ENCODE assay signal across 8 cellular contexts in the genomic region with DNA sequence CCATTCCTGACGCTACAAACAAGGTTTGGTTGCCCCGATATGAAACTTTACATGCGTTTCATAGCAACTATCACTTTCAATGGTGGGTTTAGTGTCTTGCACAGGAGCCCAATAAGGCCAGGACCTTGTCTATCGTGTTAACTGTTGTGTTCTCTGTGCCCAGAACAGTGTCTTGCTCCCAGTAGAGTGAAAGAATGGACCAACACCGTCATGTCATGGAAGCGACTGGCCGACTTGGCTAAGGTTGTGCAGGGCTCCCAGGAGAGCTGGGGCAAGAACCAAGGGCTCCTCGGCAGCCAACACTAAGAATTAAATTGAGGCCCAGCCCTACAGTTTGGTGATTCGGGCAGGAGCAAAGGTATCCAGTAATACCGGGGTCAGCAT. TPM values are rescaled to one million over a fixed set of nuclear protein-coding genes. Genes with fewer than 3 reads are reported as not detected.
DNase-seq lines count a peak whose midpoint lies in the region; ATAC-seq lines count a peak whose summit lies in the region.

No MANE protein-coding gene starts in this region.

- no peak overlapping the region for H3K27ac ChIP-seq in ACC112 (ENCODE audit: low read depth, low read length)

- peaks cover 4 to 9% (median 6%) of the 10 kb centered on the region in 3 donors for H3K4me1 Mint-ChIP-seq in naive B cell

- H2AFZ ChIP-seq in ACC112 (ENCODE audit: low read length, unreplicated experiment), result peak overlapping the region; percentile 94

- ATAC-seq in naive B cell (ENCODE audit: low read depth in 2 of 2), result no peak

- no peaks in the 10 kb centered on the region for H3K79me2 ChIP-seq in ACC112 (ENCODE audit: control insufficient read depth, insufficient read depth, low read length, unreplicated experiment)

- no peaks in the 10 kb centered on the region for H3K9me3 Mint-ChIP-seq in naive B cell

- H3K4me3 ChIP-seq in ACC112 (ENCODE audit: low read depth, low read length), result peak overlapping the region; percentile 85
- H3K4me3 ChIP-seq in endocrine pancreas (ENCODE audit: control insufficient read depth, insufficient read depth, low read length), result peak overlapping the region; percentile 82

- peak overlapping the region; percentile 60 for H3K9ac ChIP-seq in endocrine pancreas (ENCODE audit: control insufficient read depth, insufficient read depth, low read length)

- H3K4me1 ChIP-seq in ACC112 (ENCODE audit: control insufficient read depth, insufficient read depth, low read length, unreplicated experiment) (peaks cover 10% of the 10 kb centered on the region), endocrine pancreas (ENCODE audit: control insufficient read depth, insufficient read depth, low read length) (no peaks in the 10 kb centered on the region)

- H3K4me3 Mint-ChIP-seq in naive B cell, result peak overlapping the region; percentile 23 to 81 (median 67)

- H3K27ac Mint-ChIP-seq in naive B cell, result no peak overlapping the region

- H3K36me3 ChIP-seq in ACC112 (ENCODE audit: insufficient read depth, low read length), result no peaks in the 10 kb centered on the region
- H3K36me3 ChIP-seq in endocrine pancreas (ENCODE audit: control insufficient read depth, insufficient read depth, low read length), result no peaks in the 10 kb centered on the region

- H3K27me3 Mint-ChIP-seq in naive B cell, result peaks cover 15 to 38% (median 23%) of the 10 kb centered on the region in 3 donors

- DNase-seq in OCI-M1 (lab: John Stamatoyannopoulos, UW) (peak; percentile 69), naive B cell (no peak), RKO (ENCODE audit: low spot score) (no peak), NOMO-1 treated with DMSO at 0.1 percent for 48 hours (lab: John Stamatoyannopoulos, UW; ENCODE audit: unreplicated experiment) (no peak), COLO829 (ENCODE audit: low spot score) (no peak), ureter (ENCODE audit: low spot score) (no peak)

- H3K27me3 ChIP-seq in ACC112 (ENCODE audit: insufficient read depth, low read length) (no peaks in the 10 kb centered on the region), endocrine pancreas (ENCODE audit: control insufficient read depth, insufficient read depth, low read length) (no peaks in the 10 kb centered on the region)

- H3K36me3 Mint-ChIP-seq in naive B cell, result no peaks in the 10 kb centered on the region

- H3K9me3 ChIP-seq in endocrine pancreas (ENCODE audit: control insufficient read depth, low read length), result no peaks in the 10 kb centered on the region

RNA-seq across cellular contexts. Expression of a gene that starts 0.5 kb away (rescaled TPM):
- polyA plus RNA-seq in naive B cell (ENCODE audit: low read depth in 6 of 6), result under 1 TPM in 1 of 6 donors, not detected in 5; 0.95 TPM
- 11.9 TPM for total RNA-seq in ureter

RNA-seq across cellular contexts. Expression of a gene that starts 29.6 kb away (rescaled TPM):
- polyA plus RNA-seq in naive B cell (ENCODE audit: low read depth in 6 of 6), result 100 to 1,000 TPM; 100 to 148 (median 129) TPM
- 381 TPM for total RNA-seq in ureter
